In the genomic region with DNA sequence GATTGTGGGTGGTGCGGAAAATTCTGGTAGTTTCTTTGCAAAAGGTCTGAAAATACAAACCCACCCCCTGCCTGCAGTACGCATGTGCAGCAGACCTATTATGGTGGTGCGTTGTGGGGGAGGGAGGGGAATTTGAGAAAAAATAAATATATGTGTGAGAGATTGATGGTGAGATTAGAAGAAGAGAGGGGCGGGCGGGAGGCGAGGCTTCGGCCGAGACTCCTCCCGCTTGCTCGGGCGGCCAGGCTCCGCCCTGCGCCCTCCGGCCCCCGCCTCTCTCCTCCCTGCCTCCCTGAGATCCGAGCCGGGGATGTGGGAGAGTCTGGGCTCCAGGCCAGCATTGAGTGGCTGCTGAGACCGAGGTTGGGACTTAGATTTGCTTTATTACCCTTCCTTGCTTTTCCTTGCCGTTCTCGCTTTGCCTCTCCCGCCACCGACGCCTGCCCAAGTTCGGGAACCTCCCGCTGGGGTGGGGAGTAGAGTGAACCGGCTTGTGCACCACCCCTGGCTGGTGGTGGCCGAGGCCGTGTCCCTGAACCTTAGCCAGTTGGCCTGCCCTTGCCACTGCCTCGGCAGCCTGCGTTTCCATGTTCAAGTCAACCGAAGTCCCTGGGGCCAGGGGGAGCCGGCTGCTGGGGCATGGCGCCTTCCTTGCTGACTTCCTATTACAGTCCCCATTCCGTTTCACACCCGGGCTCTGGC, we compare ENCODE assay signal across 8 cellular contexts.
DNase-seq lines count a peak whose midpoint lies in the region; ATAC-seq, FAIRE-seq and TF ChIP-seq lines count a peak whose summit lies in the region.

No MANE protein-coding gene starts in this region.

- FAIRE-seq in G401.6 (lab: Jason Lieb, UNC) = peak; percentile 97

- ATAC-seq in HG03045 (IDR thresholded peaks at IDR 0.05; ENCODE audit: unreplicated experiment) (peak; percentile 43), GM21576 (IDR thresholded peaks at IDR 0.05; ENCODE audit: unreplicated experiment) (no peak)

- TF ChIP-seq CTCF in choroid plexus epithelial cell (conservative IDR thresholded peaks at IDR 0.05; ENCODE audit: low read depth, low read length) = no peak

- H3K4me3 ChIP-seq in choroid plexus epithelial cell (ENCODE audit: low read depth, low read length) = peak overlapping the region; percentile 86

- DNase-seq in NCI-H345 (lab: John Stamatoyannopoulos, UW) (peak; percentile 93), choroid plexus epithelial cell (ENCODE audit: low read depth) (peak; percentile 99), kidney tubule cell (ENCODE audit: low spot score) (peak; percentile 93)
- peak; percentile 80 for DNase-seq in activated CD4-positive, alpha-beta T cell treated with anti-CD3 and anti-CD28 coated beads for 1 hour
- peak; percentile 93 for DNase-seq in stimulated activated CD4-positive, alpha-beta T cell treated with anti-CD3 and anti-CD28 coated beads, Interleukin-15, amount 100 ng/mL, for 24 hours
